ENCODE assay signal across 18 cellular contexts in the genomic region with DNA sequence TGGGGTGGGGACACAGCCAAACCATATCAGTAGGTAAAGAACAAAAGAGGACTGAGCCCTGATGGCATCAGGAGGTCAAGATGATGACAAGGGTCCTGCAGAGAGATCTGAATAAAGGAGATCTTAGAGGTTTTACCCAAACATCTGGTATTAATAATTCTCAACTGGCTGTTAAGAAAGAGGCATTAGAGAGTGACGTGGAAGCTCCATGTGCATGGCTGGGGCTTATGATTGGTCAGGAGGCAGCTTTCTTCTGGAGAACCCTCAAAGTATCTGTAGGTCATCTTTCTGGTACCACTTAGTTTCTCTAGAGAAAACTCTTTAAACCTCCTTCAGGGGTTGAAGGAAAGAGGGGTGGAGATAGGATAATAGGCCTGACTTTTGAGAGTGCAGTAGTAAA.
"Had no signal": no experiment of that assay in that cellular context is flagged by ENCODE, and none has a peak within 500 bp of the region (broad histone marks: within the 10 kb centered on the region; RNA-seq: fewer than 3 reads in every experiment).

No MANE protein-coding gene starts in this region.

- H3K4me1 Mint-ChIP-seq: central memory CD8-positive, alpha-beta T cell; stimulated activated naive CD8-positive, alpha-beta T cell treated with anti-CD3 and anti-CD28 coated beads, Interleukin-15, amount 100 ng/mL, for 72 hours had no signal

- DNase-seq: activated CD8-positive, alpha-beta memory T cell treated with anti-CD3 and anti-CD28 coated beads, Interleukin-2, amount 50 U/mL, for 4 hours; activated naive CD4-positive, alpha-beta T cell; activated T-cell treated with anti-CD3 and anti-CD28 coated beads, Interleukin-2, amount 50 U/mL, for 24 hours; effector memory CD4-positive, alpha-beta T cell; heart left ventricle; islet precursor cell; left cardiac atrium; stimulated activated naive CD8-positive, alpha-beta T cell treated with anti-CD3 and anti-CD28 coated beads, Interleukin-15, amount 100 ng/mL, for 72 hours; T-helper 9 cell; tibial artery had no signal

- H3K9me3 ChIP-seq: esophagus muscularis mucosa, gastroesophageal sphincter, heart left ventricle, prostate gland, right atrium auricular region, tibial artery had no signal

- H3K9me3 Mint-ChIP-seq: central memory CD8-positive, alpha-beta T cell; natural killer cell treated with Interleukin-12 subunit alpha and Interleukin-12 subunit beta and Interleukin-15 and Interleukin-18, amount 100 ng/mL, for 72 hours had no signal

- H3K4me3 Mint-ChIP-seq: activated naive CD8-positive, alpha-beta T cell; activated T-cell treated with anti-CD3 and anti-CD28 coated beads, Interleukin-2, amount 50 U/mL, for 24 hours; central memory CD8-positive, alpha-beta T cell; natural killer cell treated with Interleukin-12 subunit alpha and Interleukin-12 subunit beta and Interleukin-15 and Interleukin-18, amount 100 ng/mL, for 72 hours; stimulated activated naive CD8-positive, alpha-beta T cell treated with anti-CD3 and anti-CD28 coated beads, Interleukin-15, amount 100 ng/mL, for 72 hours; WTC11 had no signal

- H3K27me3 Mint-ChIP-seq: activated naive CD8-positive, alpha-beta T cell; activated T-cell treated with anti-CD3 and anti-CD28 coated beads, Interleukin-2, amount 50 U/mL, for 24 hours; central memory CD8-positive, alpha-beta T cell; natural killer cell treated with Interleukin-12 subunit alpha and Interleukin-12 subunit beta and Interleukin-15 and Interleukin-18, amount 100 ng/mL, for 72 hours; stimulated activated naive CD8-positive, alpha-beta T cell treated with anti-CD3 and anti-CD28 coated beads, Interleukin-15, amount 100 ng/mL, for 72 hours had no signal

- H3K27me3 ChIP-seq: esophagus muscularis mucosa, gastroesophageal sphincter, heart left ventricle, right atrium auricular region, tibial artery had no signal

- H3K27ac Mint-ChIP-seq: activated naive CD8-positive, alpha-beta T cell; activated T-cell treated with anti-CD3 and anti-CD28 coated beads, Interleukin-2, amount 50 U/mL, for 24 hours; natural killer cell treated with Interleukin-12 subunit alpha and Interleukin-12 subunit beta and Interleukin-15 and Interleukin-18, amount 100 ng/mL, for 72 hours; WTC11 had no signal

- H3K4me3 ChIP-seq: esophagus muscularis mucosa, gastroesophageal sphincter, heart left ventricle, prostate gland, right atrium auricular region, tibial artery had no signal

- H3K27ac ChIP-seq: esophagus muscularis mucosa, gastroesophageal sphincter, heart left ventricle, prostate gland, right atrium auricular region, tibial artery had no signal

- H3K36me3 ChIP-seq: prostate gland had no signal

- H3K4me1 ChIP-seq: prostate gland had no signal
